In the genomic region with DNA sequence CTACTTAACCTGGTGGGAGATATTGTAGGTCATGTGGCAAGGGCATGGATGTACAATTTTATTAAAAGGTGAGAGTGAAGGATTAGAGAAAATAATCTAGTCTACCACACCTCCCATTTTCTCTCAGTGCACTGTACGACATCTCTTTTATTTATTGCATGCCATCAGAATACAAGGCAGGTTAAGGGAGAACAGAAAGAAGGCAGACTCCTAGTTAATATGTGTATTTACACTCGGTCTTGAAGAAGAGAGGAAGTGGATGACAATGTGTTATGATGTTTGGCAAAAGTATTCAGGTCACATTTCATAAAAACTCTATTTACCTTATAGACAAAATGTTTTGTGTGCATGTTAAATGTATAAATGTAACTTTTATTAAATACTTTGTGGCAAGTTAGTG, we compare ENCODE assay signal across 5 cellular contexts.
"Had no signal": no experiment of that assay in that cellular context is flagged by ENCODE, and none has a peak within 500 bp of the region (broad histone marks: within the 10 kb centered on the region; RNA-seq: fewer than 3 reads in every experiment).

No MANE protein-coding gene starts in this region.

- DNase-seq: GM23248, GOT3, H7, HFFc6, KBM-7 had no signal
